ENCODE assay signal across 13 cellular contexts in the genomic region with DNA sequence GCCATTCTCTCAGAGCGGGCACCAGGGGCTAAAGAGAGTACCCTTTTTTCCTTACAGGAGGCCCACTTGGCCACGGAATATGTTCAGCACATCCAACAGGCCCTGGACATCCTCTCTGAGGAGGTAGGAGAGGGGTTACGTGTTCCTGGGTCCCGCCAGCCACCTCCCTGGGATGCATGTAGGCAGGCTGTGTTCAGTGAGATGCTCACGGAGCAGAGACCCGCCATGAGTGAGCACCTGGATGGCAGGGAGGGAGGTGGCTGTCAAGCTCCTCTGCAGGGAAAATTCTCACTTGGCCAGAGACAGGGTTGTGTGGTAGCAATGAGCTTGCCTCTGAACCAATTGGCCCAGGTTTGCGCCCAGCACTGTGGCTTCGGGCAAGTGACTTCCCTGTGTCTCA.
"Had no signal": no experiment of that assay in that cellular context is flagged by ENCODE, and none has a peak within 500 bp of the region (broad histone marks: within the 10 kb centered on the region; RNA-seq: fewer than 3 reads in every experiment).

No MANE protein-coding gene starts in this region.

- H3K27ac ChIP-seq: SK-N-MC, WERI-Rb-1 had no signal

- H3K27me3 Mint-ChIP-seq: activated CD4-positive, alpha-beta T cell treated with anti-CD3 and anti-CD28 coated beads for 36 hours; activated CD8-positive, alpha-beta T cell treated with anti-CD3 and anti-CD28 coated beads for 36 hours; activated naive CD8-positive, alpha-beta T cell; T-cell had no signal

- FAIRE-seq: bronchial epithelial cell, endothelial cell of umbilical vein had no signal

- H3K4me3 ChIP-seq: SK-N-MC had no signal

- H3K36me3 ChIP-seq: WERI-Rb-1 had no signal

- H3K36me3 Mint-ChIP-seq: T-cell had no signal

- H3K9me3 Mint-ChIP-seq: nephron progenitor cell, T-cell had no signal

- H3K27ac Mint-ChIP-seq: activated naive CD8-positive, alpha-beta T cell; nephron progenitor cell had no signal

- H3K4me3 Mint-ChIP-seq: activated CD4-positive, alpha-beta T cell treated with anti-CD3 and anti-CD28 coated beads for 36 hours; activated CD8-positive, alpha-beta T cell treated with anti-CD3 and anti-CD28 coated beads for 36 hours; activated naive CD8-positive, alpha-beta T cell; nephron progenitor cell; T-cell had no signal

- DNase-seq: activated CD4-positive, alpha-beta T cell treated with anti-CD3 and anti-CD28 coated beads for 36 hours; activated CD8-positive, alpha-beta memory T cell treated with anti-CD3 and anti-CD28 coated beads, Interleukin-2, amount 50 U/mL, for 48 hours; activated CD8-positive, alpha-beta T cell treated with anti-CD3 and anti-CD28 coated beads for 36 hours; anterior cingulate cortex; nephron progenitor cell; stimulated activated CD4-positive, alpha-beta T cell treated with anti-CD3 and anti-CD28 coated beads, Interleukin-4, amount 100 ng/mL, for 4 hours; T-cell; trophoblast cell; WERI-Rb-1 had no signal
